ENCODE assay signal across 19 cellular contexts in the genomic region with DNA sequence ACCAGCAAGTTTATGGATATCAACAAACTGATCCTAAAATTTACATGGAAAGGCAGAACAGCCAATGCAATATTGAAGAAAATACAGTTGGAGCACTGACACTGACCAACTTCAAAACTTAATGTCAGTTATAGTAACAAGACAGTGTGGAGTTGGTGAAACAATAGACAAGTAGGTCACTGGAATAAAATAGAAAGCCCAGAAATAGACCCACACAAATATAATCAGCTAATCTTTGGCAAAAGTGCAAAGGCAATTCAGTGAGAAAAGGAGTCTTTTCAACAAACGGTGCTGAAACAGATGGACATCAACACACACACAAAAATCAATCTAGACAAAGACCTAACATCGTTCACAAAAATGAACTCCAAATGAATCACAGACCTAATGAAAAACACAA. TPM values are rescaled to one million over a fixed set of nuclear protein-coding genes. Genes with fewer than 3 reads are reported as not detected.
DNase-seq lines count a peak whose midpoint lies in the region; TF ChIP-seq lines count a peak whose summit lies in the region.
"Had no signal": no experiment of that assay in that cellular context is flagged by ENCODE, and none has a peak within 500 bp of the region (broad histone marks: within the 10 kb centered on the region; RNA-seq: fewer than 3 reads in every experiment).

No MANE protein-coding gene starts in this region.

- H3K9ac ChIP-seq in skeletal muscle tissue (ENCODE audit: low read depth in 1 of 3, low read length in 3 of 3): no peak overlapping the region
- H3K9ac ChIP-seq: BLaER1 treated with 17β-estradiol and CSF1 and Interleukin-3, amounts not matched to agents 10 nM and 100 nM; GM23248 had no signal

- no peaks in the 10 kb centered on the region for H3K27me3 ChIP-seq in left ventricle myocardium inferior (ENCODE audit: low read depth)
- no peaks in the 10 kb centered on the region for H3K27me3 ChIP-seq in right atrium auricular region
- no peaks in the 10 kb centered on the region for H3K27me3 ChIP-seq in skeletal muscle tissue (ENCODE audit: control insufficient read depth in 3 of 3, insufficient read depth in 3 of 3, low read length in 3 of 3)
- H3K27me3 ChIP-seq: BLaER1 treated with 17β-estradiol and CSF1 and Interleukin-3, amounts not matched to agents 10 nM and 100 nM had no signal

- peaks cover 4% of the 10 kb centered on the region for H3K9me3 Mint-ChIP-seq in osteocyte (ENCODE audit: unreplicated experiment)
- H3K9me3 Mint-ChIP-seq: CD8-positive, alpha-beta memory T cell had no signal

- H3K36me3 Mint-ChIP-seq in osteocyte (ENCODE audit: unreplicated experiment): peaks cover 22% of the 10 kb centered on the region

- H3K27ac ChIP-seq in left ventricle myocardium inferior (replicated peaks): peak overlapping the region; percentile 10
- H3K27ac ChIP-seq in right atrium auricular region: no peak overlapping the region
- peak overlapping the region; percentile 1 for H3K27ac ChIP-seq in skeletal muscle tissue (ENCODE audit: low read depth, low read length)
- no peak overlapping the region for H3K27ac ChIP-seq in substantia nigra (ENCODE audit: low read depth, low read length, poor library complexity, severe bottlenecking)
- H3K27ac ChIP-seq: BLaER1 treated with 17β-estradiol and CSF1 and Interleukin-3, amounts not matched to agents 10 nM and 100 nM; GM23248; HL-60 had no signal

- TF ChIP-seq CTCF in left ventricle myocardium inferior (IDR thresholded peaks at IDR 0.05; ENCODE audit: borderline replicate concordance) (no peak), right atrium auricular region (IDR thresholded peaks at IDR 0.05) (no peak), osteocyte (IDR thresholded peaks at IDR 0.05) (no peak)

- no peak for DNase-seq in left ventricle myocardium inferior
- no peak for DNase-seq in right atrium auricular region (ENCODE audit: low spot score)
- DNase-seq in cerebellum (ENCODE audit: low spot score): peak; percentile 32
- DNase-seq in substantia nigra (lab: John Stamatoyannopoulos, UW): no peak
- no peak for DNase-seq in medulla oblongata (ENCODE audit: extremely low spot score)
- no peak for DNase-seq in osteocyte (ENCODE audit: extremely low spot score, unreplicated experiment)
- DNase-seq: 8988T; CD8-positive, alpha-beta memory T cell; COR-L47; DMS 273 treated with DMSO at 0.1 percent for 48 hours; DMS53; DND-41; EL; GM23248; HCEC 1CT had no signal

- H3K36me3 ChIP-seq in left ventricle myocardium inferior: no peaks in the 10 kb centered on the region
- no peaks in the 10 kb centered on the region for H3K36me3 ChIP-seq in right atrium auricular region
- H3K36me3 ChIP-seq in skeletal muscle tissue (ENCODE audit: control insufficient read depth in 3 of 3, insufficient read depth in 3 of 3, low read length in 3 of 3): peaks cover 0 to 2% (median 0%) of the 10 kb centered on the region in 3 donors

- intact Hi-C loops in left ventricle myocardium inferior (cut with micrococcal nuclease): no loop called here

- H3K4me3 Mint-ChIP-seq in osteocyte (ENCODE audit: unreplicated experiment): no peak overlapping the region
- H3K4me3 Mint-ChIP-seq: B cell; CD8-positive, alpha-beta memory T cell had no signal

- H3K4me3 ChIP-seq in left ventricle myocardium inferior: no peak overlapping the region
- no peak overlapping the region for H3K4me3 ChIP-seq in right atrium auricular region
- peak overlapping the region in 1 of 3 donors; percentile 2 for H3K4me3 ChIP-seq in skeletal muscle tissue (ENCODE audit: low read length in 3 of 3)
- H3K4me3 ChIP-seq: BLaER1 treated with 17β-estradiol and CSF1 and Interleukin-3, amounts not matched to agents 10 nM and 100 nM; GM23248 had no signal

- H3K4me1 Mint-ChIP-seq in osteocyte (ENCODE audit: unreplicated experiment): peaks cover 5% of the 10 kb centered on the region

- no peaks in the 10 kb centered on the region for H3K27me3 Mint-ChIP-seq in osteocyte (ENCODE audit: unreplicated experiment)
- H3K27me3 Mint-ChIP-seq: B cell; CD8-positive, alpha-beta memory T cell had no signal

- H3K27ac Mint-ChIP-seq in osteocyte (ENCODE audit: unreplicated experiment): no peak overlapping the region
- H3K27ac Mint-ChIP-seq: B cell had no signal

- H3K4me1 ChIP-seq in left ventricle myocardium inferior (peaks cover 45% of the 10 kb centered on the region), right atrium auricular region (peaks cover 0 to 22% of the 10 kb centered on the region in 2 donors), skeletal muscle tissue (ENCODE audit: control insufficient read depth in 3 of 3, insufficient read depth in 3 of 3, low read length in 3 of 3) (peaks cover 14 to 17% (median 16%) of the 10 kb centered on the region in 3 donors)

- H3K9me3 ChIP-seq in left ventricle myocardium inferior (replicated peaks): no peaks in the 10 kb centered on the region
- no peaks in the 10 kb centered on the region for H3K9me3 ChIP-seq in right atrium auricular region
- H3K9me3 ChIP-seq in skeletal muscle tissue (ENCODE audit: control insufficient read depth in 3 of 3, low read length in 3 of 3): no peaks in the 10 kb centered on the region

RNA-seq across cellular contexts. Expression of a gene that starts 13.8 kb away (rescaled TPM):
- 39.2 TPM for total RNA-seq in left ventricle myocardium inferior
- total RNA-seq in right atrium auricular region: 10 to 100 TPM; 40.3 to 45.4 TPM
- 21.1 TPM for total RNA-seq in cerebellum
- total RNA-seq in skeletal muscle tissue: 35.0 TPM
- total RNA-seq in osteocyte: 92.0 and 99.0 TPM in 2 replicates

Comparison
In these comparisons a context has a peak if more than half of its experiments do, and no peak if none do; other contexts are left out.
1. H3K27ac ChIP-seq: peak in left ventricle myocardium inferior (single experiment) and skeletal muscle tissue (single experiment); none in right atrium auricular region (0 of 2) and substantia nigra (single experiment).